In the genomic region with DNA sequence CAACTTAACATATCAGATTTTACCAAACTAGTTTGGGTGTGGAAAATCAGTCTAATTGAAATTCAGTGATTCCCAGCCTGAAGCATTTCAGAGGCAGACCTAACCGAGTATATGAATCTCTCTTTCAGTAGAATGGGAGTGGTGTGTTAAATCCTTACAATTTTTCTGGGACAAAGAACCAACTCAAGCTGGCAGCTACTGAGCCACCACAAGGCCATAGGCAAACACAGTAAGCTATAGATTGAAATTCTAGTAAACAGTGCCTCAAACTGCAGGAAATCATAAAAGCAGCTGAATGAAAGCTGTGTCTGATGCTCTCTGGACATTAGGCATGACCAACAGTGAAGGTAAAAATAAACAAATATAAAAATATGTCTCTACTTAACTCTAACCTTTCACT, we compare ENCODE assay signal across 32 cellular contexts. TPM values are rescaled to one million over a fixed set of nuclear protein-coding genes. Genes with fewer than 3 reads are reported as not detected.
"Had no signal": no experiment of that assay in that cellular context is flagged by ENCODE, and none has a peak within 500 bp of the region (broad histone marks: within the 10 kb centered on the region; RNA-seq: fewer than 3 reads in every experiment).

No MANE protein-coding gene starts in this region.

- H3K4me3 ChIP-seq: esophagus muscularis mucosa, left ventricle myocardium inferior, lung, mucosa of descending colon, psoas muscle, smooth muscle cell, thyroid gland, upper lobe of left lung, vagina had no signal

- H3K9me3 ChIP-seq: esophagus muscularis mucosa, left ventricle myocardium inferior, mucosa of descending colon, psoas muscle, thyroid gland, upper lobe of left lung, vagina had no signal

- DNase-seq: activated CD4-positive, alpha-beta T cell treated with anti-CD3 and anti-CD28 coated beads for 1 hour; activated CD4-positive, alpha-beta T cell treated with anti-CD3 and anti-CD28 coated beads, Interleukin-2, amount 10 ng/mL, durations not matched to agents 7 days and 5 days; activated CD8-positive, alpha-beta T cell treated with anti-CD3 and anti-CD28 coated beads for 36 hours; activated gamma-delta T cell treated with Interleukin-2 at 50 U/mL for 16 hours; activated naive CD4-positive, alpha-beta T cell treated with anti-CD3 and anti-CD28 coated beads, Interleukin-2, amount 50 U/mL, for 16 hours; activated T-cell treated with anti-CD3 and anti-CD28 coated beads, Interleukin-2, amount 50 U/mL, for 4 hours; amniotic stem cell; caudate nucleus; cortex of kidney; foreskin keratinocyte; islet precursor cell; left ventricle myocardium inferior; mesendoderm; mucosa of descending colon; nephron progenitor cell; psoas muscle; stimulated activated CD4-positive, alpha-beta T cell treated with anti-CD3 and anti-CD28 coated beads, Interleukin-1b, Interleukin-23, amount 100 ng/mL, for 48 hours; stimulated activated CD4-positive, alpha-beta T cell treated with anti-CD3 and anti-CD28 coated beads, Interleukin-4, amount 100 ng/mL, for 4 hours; stimulated activated CD8-positive, alpha-beta memory T cell treated with anti-CD3 and anti-CD28 coated beads, Interleukin-4, amount 100 ng/mL, for 48 hours; stimulated activated naive CD8-positive, alpha-beta T cell treated with anti-CD3 and anti-CD28 coated beads, Interleukin-15, amount 100 ng/mL, for 72 hours; substantia nigra; T-helper 17 cell; T1000; thyroid gland; upper lobe of left lung had no signal

- H3K27ac ChIP-seq: esophagus muscularis mucosa, foreskin keratinocyte, left ventricle myocardium inferior, parathyroid adenoma, psoas muscle, thyroid gland, upper lobe of left lung, vagina had no signal

- H3K27me3 ChIP-seq: esophagus muscularis mucosa, foreskin keratinocyte, thyroid gland, upper lobe of left lung, vagina had no signal

- H3K4me1 ChIP-seq: esophagus muscularis mucosa, left ventricle myocardium inferior, parathyroid adenoma, psoas muscle, thyroid gland, upper lobe of left lung, vagina had no signal

- H3K36me3 ChIP-seq: esophagus muscularis mucosa, left ventricle myocardium inferior, thyroid gland, upper lobe of left lung, vagina had no signal

- ATAC-seq: activated CD8-positive, alpha-beta T cell treated with anti-CD3 and anti-CD28 coated beads for 36 hours; activated T-cell treated with anti-CD3 and anti-CD28 coated beads, Interleukin-2, amount 50 U/mL, for 4 hours; activated T-helper 17 cell treated with anti-CD3 and anti-CD28 coated beads, Interleukin-2, amount 50 U/mL, for 72 hours; foreskin keratinocyte; mucosa of descending colon; psoas muscle; stimulated activated memory B cell treated with anti-CD40 and anti-IgM and Interleukin-4, amounts not matched to agents 10 μg/mL and 1 μg/mL and 100 μg/mL, for 72 hours; stimulated activated naive CD8-positive, alpha-beta T cell treated with anti-CD3 and anti-CD28 coated beads, Interleukin-15, amount 100 ng/mL, for 72 hours; T-helper 17 cell had no signal

RNA-seq across cellular contexts. Expression of gene FIBIN, which starts 35.9 kb away (rescaled TPM):
- total RNA-seq: activated CD4-positive, alpha-beta T cell treated with anti-CD3 and anti-CD28 coated beads, Interleukin-2, amount 10 ng/mL, durations not matched to agents 7 days and 5 days; activated CD8-positive, alpha-beta T cell treated with anti-CD3 and anti-CD28 coated beads for 36 hours; activated T-cell treated with anti-CD3 and anti-CD28 coated beads, Interleukin-2, amount 50 U/mL, for 4 hours; activated T-helper 17 cell treated with anti-CD3 and anti-CD28 coated beads, Interleukin-2, amount 50 U/mL, for 72 hours; T-helper 17 cell had no signal
